Comparison of ENCODE assay signal across 1 cellular context in genomic region chr3:196947136-196947859, GRCh38.
TF ChIP-seq lines count a peak whose summit lies in the region.

No MANE protein-coding gene starts in this region.

TF ChIP-seq in WTC11, 78 proteins besides CTCF, POLR2A, EP300 and RAD21 (continued from another document):
- TF ChIP-seq ZNF512 (CRISPR knock-in tag; IDR thresholded peaks at IDR 0.05; ENCODE audit: borderline replicate concordance), result no peak
- no peak for TF ChIP-seq NFE2L1 (CRISPR knock-in tag; IDR thresholded peaks at IDR 0.05)
- TF ChIP-seq ZBTB43 (CRISPR knock-in tag; IDR thresholded peaks at IDR 0.05), result no peak
- no peak for TF ChIP-seq CDX4 (CRISPR knock-in tag; IDR thresholded peaks at IDR 0.05; ENCODE audit: borderline replicate concordance)
- no peak for TF ChIP-seq ZNF532 (CRISPR knock-in tag; IDR thresholded peaks at IDR 0.05; ENCODE audit: borderline replicate concordance)
- no peak for TF ChIP-seq ESRRA (CRISPR knock-in tag; IDR thresholded peaks at IDR 0.05; ENCODE audit: borderline replicate concordance)
- TF ChIP-seq MXD4 (CRISPR knock-in tag; IDR thresholded peaks at IDR 0.05; ENCODE audit: borderline replicate concordance), result no peak
